ENCODE assay signal across 25 cellular contexts in the genomic region with DNA sequence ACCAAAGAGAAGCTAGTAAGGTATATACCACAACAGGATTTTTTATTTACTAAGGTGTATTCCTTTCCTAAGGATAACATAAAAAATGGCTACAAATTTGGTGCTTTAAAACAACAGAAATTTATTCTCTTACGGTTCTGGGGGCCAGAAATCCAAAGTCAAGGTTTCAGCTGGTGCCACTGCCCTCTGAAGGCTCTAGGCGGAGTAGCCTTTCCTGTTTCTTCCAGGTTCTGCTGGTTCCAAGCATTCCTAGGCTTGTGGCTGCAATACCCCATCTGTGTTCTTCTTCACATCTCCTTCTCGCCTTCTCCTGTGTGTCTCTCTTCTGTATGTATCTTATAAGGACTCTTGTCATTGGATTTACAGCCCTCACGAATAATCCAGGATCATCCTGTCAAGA.
"Had no signal": no experiment of that assay in that cellular context is flagged by ENCODE, and none has a peak within 500 bp of the region (broad histone marks: within the 10 kb centered on the region; RNA-seq: fewer than 3 reads in every experiment).

No MANE protein-coding gene starts in this region.

- H2AFZ ChIP-seq: hepatocyte had no signal

- H3K27me3 ChIP-seq: gastroesophageal sphincter, hepatocyte, left lung, tibial nerve had no signal

- H3K27ac Mint-ChIP-seq: activated B cell treated with CpG ODN at 0.5 μM for 24 hours; activated CD8-positive, alpha-beta T cell treated with anti-CD3 and anti-CD28 coated beads for 36 hours; activated naive CD8-positive, alpha-beta T cell treated with anti-CD3 and anti-CD28 coated beads, Interleukin-2, amount 50 U/mL, for 24 hours; activated T-helper 17 cell treated with anti-CD3 and anti-CD28 coated beads, Interleukin-2, amount 50 U/mL, for 72 hours; natural killer cell treated with Interleukin-12 subunit alpha and Interleukin-12 subunit beta and Interleukin-15 and Interleukin-18, amount 100 ng/mL, for 72 hours; T-helper 1 cell treated with Interleukin-12 subunit alpha and Interleukin-12 subunit beta and Interleukin-4 antibody, amounts not matched to agents 30 μg/mL and 1 μg/mL, for 36 hours had no signal

- DNase-seq: activated B cell treated with CpG ODN at 0.5 μM for 24 hours; activated CD4-positive, alpha-beta T cell treated with anti-CD3 and anti-CD28 coated beads, Interleukin-2, amount 50 U/mL, for 1 hour; activated CD8-positive, alpha-beta T cell treated with anti-CD3 and anti-CD28 coated beads for 36 hours; activated gamma-delta T cell treated with Interleukin-2 at 50 U/mL for 16 hours; activated naive CD4-positive, alpha-beta T cell treated with anti-CD3 and anti-CD28 coated beads, Interleukin-2, amount 50 U/mL, for 16 hours; activated naive CD8-positive, alpha-beta T cell treated with anti-CD3 and anti-CD28 coated beads, Interleukin-2, amount 50 U/mL, for 24 hours; activated T-cell treated with anti-CD3 and anti-CD28 coated beads, Interleukin-2, amount 50 U/mL, for 4 hours; amygdala; caudate nucleus; effector memory CD4-positive, alpha-beta T cell; left lung; lower lobe of right lung; mesenchymal stem cell; mucosa of descending colon; right cardiac atrium; stimulated activated CD4-positive, alpha-beta T cell treated with anti-CD3 and anti-CD28 coated beads, Interleukin-15, amount 100 ng/mL, for 24 hours; stimulated activated CD4-positive, alpha-beta T cell treated with anti-CD3 and anti-CD28 coated beads, Interleukin-2, amount 100 ng/mL, for 24 hours; stimulated activated naive CD4-positive, alpha-beta T cell; T-helper 9 cell had no signal

- H3K4me1 ChIP-seq: gastroesophageal sphincter, left lung, lower lobe of right lung, tibial nerve had no signal

- H3K4me3 Mint-ChIP-seq: activated B cell treated with CpG ODN at 0.5 μM for 24 hours; activated CD8-positive, alpha-beta T cell treated with anti-CD3 and anti-CD28 coated beads for 36 hours; activated naive CD8-positive, alpha-beta T cell treated with anti-CD3 and anti-CD28 coated beads, Interleukin-2, amount 50 U/mL, for 24 hours; activated T-cell treated with anti-CD3 and anti-CD28 coated beads, Interleukin-2, amount 50 U/mL, for 4 hours; activated T-helper 17 cell treated with anti-CD3 and anti-CD28 coated beads, Interleukin-2, amount 50 U/mL, for 72 hours; natural killer cell treated with Interleukin-12 subunit alpha and Interleukin-12 subunit beta and Interleukin-15 and Interleukin-18, amount 100 ng/mL, for 72 hours; T-helper 1 cell treated with Interleukin-12 subunit alpha and Interleukin-12 subunit beta and Interleukin-4 antibody, amounts not matched to agents 30 μg/mL and 1 μg/mL, for 36 hours had no signal

- H3K36me3 ChIP-seq: gastroesophageal sphincter, left lung, lower lobe of right lung, tibial nerve had no signal

- H3K4me1 Mint-ChIP-seq: activated B cell treated with CpG ODN at 0.5 μM for 24 hours; activated naive CD8-positive, alpha-beta T cell treated with anti-CD3 and anti-CD28 coated beads, Interleukin-2, amount 50 U/mL, for 24 hours; activated T-helper 17 cell treated with anti-CD3 and anti-CD28 coated beads, Interleukin-2, amount 50 U/mL, for 72 hours had no signal

- H3K79me2 ChIP-seq: hepatocyte had no signal

- H3K27ac ChIP-seq: gastroesophageal sphincter, hepatocyte, left lung, lower lobe of right lung, tibial nerve had no signal

- H3K36me3 Mint-ChIP-seq: natural killer cell treated with Interleukin-12 subunit alpha and Interleukin-12 subunit beta and Interleukin-15 and Interleukin-18, amount 100 ng/mL, for 72 hours had no signal

- H3K27me3 Mint-ChIP-seq: activated B cell treated with CpG ODN at 0.5 μM for 24 hours; activated CD8-positive, alpha-beta T cell treated with anti-CD3 and anti-CD28 coated beads for 36 hours; activated naive CD8-positive, alpha-beta T cell treated with anti-CD3 and anti-CD28 coated beads, Interleukin-2, amount 50 U/mL, for 24 hours; activated T-helper 17 cell treated with anti-CD3 and anti-CD28 coated beads, Interleukin-2, amount 50 U/mL, for 72 hours; natural killer cell treated with Interleukin-12 subunit alpha and Interleukin-12 subunit beta and Interleukin-15 and Interleukin-18, amount 100 ng/mL, for 72 hours had no signal

- H3K9me3 ChIP-seq: gastroesophageal sphincter, left lung, lower lobe of right lung, mucosa of descending colon, tibial nerve had no signal

- H3K4me2 ChIP-seq: hepatocyte had no signal

- H3K9me3 Mint-ChIP-seq: activated CD8-positive, alpha-beta T cell treated with anti-CD3 and anti-CD28 coated beads for 36 hours; activated naive CD8-positive, alpha-beta T cell treated with anti-CD3 and anti-CD28 coated beads, Interleukin-2, amount 50 U/mL, for 24 hours; activated T-cell treated with anti-CD3 and anti-CD28 coated beads, Interleukin-2, amount 50 U/mL, for 4 hours; activated T-helper 17 cell treated with anti-CD3 and anti-CD28 coated beads, Interleukin-2, amount 50 U/mL, for 72 hours; natural killer cell treated with Interleukin-12 subunit alpha and Interleukin-12 subunit beta and Interleukin-15 and Interleukin-18, amount 100 ng/mL, for 72 hours; T-helper 1 cell treated with Interleukin-12 subunit alpha and Interleukin-12 subunit beta and Interleukin-4 antibody, amounts not matched to agents 30 μg/mL and 1 μg/mL, for 36 hours had no signal

- H3K4me3 ChIP-seq: gastroesophageal sphincter, hepatocyte, left lung, lower lobe of right lung, mucosa of descending colon, tibial nerve had no signal
